ENCODE assay signal across 15 cellular contexts in the genomic region with DNA sequence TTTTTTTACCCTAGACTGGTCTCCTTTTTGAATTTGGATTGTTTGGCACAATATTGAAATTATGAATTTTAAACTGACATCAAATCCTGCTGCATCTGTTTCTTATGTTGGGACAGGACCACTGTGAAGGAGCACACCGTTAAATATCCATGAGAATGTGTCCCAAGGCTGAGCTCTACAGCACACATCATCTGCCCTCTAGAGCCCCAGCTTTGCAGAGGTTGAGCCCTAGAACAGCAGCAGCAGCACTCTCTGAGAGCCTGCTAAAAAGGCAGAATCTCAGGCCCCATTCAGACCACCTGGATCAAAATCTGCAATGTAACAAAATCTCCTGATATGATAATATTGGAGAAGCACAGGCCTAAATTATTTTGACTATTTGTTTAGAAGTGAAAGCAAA.
DNase-seq lines count a peak whose midpoint lies in the region; ATAC-seq and TF ChIP-seq lines count a peak whose summit lies in the region.
"Had no signal": no experiment of that assay in that cellular context is flagged by ENCODE, and none has a peak within 500 bp of the region (broad histone marks: within the 10 kb centered on the region; RNA-seq: fewer than 3 reads in every experiment).

No MANE protein-coding gene starts in this region.

- peak overlapping the region; percentile 66 for H4K91ac ChIP-seq in IMR-90 (ENCODE audit: insufficient read depth, low read depth, low read length)

- CTCF ChIA-PET in IMR-90 (lab: Yijun Ruan, JAX) (no interaction called here), PC-9 (lab: Charles Lee) (no interaction called here)

- H3K56ac ChIP-seq in IMR-90 (ENCODE audit: extremely low read depth, insufficient read depth, low read length) (no peak overlapping the region), mesendoderm (ENCODE audit: low read length) (no peak overlapping the region)

- H3K4me1 ChIP-seq in IMR-90 (ENCODE audit: control insufficient read depth, insufficient read depth, low read length) (peaks cover 8% of the 10 kb centered on the region), PC-9 (replicated peaks; ENCODE audit: insufficient read depth) (no peaks in the 10 kb centered on the region), ascending aorta (peaks cover 0 to 14% of the 10 kb centered on the region in 2 donors), osteoblast (ENCODE audit: insufficient read depth, low read length) (peaks cover 33% of the 10 kb centered on the region), mesendoderm (ENCODE audit: control insufficient read depth, low read depth, low read length) (no peaks in the 10 kb centered on the region)

- H2AK9ac ChIP-seq in IMR-90 (replicated peaks; ENCODE audit: low read depth, low read length, poor library complexity) = no peak overlapping the region

- BruUV-seq in IMR-90 (replicated peaks; lab: Mats Ljungman, UMichigan) (no TSS peak), PC-9 (replicated peaks; lab: Mats Ljungman, UMichigan) (no TSS peak)

- H3K9me2 ChIP-seq in PC-9 (ENCODE audit: insufficient read depth) = no peaks in the 10 kb centered on the region

- H3K23ac ChIP-seq in IMR-90 (ENCODE audit: low read depth, low read length) = no peak overlapping the region
- H3K23ac ChIP-seq in mesendoderm (ENCODE audit: low read length) = no peak overlapping the region

- no peak overlapping the region for H3K4me3 ChIP-seq in IMR-90 (ENCODE audit: insufficient read depth, low read depth, low read length)
- no peak overlapping the region for H3K4me3 ChIP-seq in PC-9
- H3K4me3 ChIP-seq in ascending aorta = no peak overlapping the region
- no peak overlapping the region for H3K4me3 ChIP-seq in osteoblast (ENCODE audit: insufficient read depth, low read length)
- H3K4me3 ChIP-seq in mesendoderm (ENCODE audit: low read length) = no peak overlapping the region

- intact Hi-C loops in IMR-90 (cut with micrococcal nuclease) = no loop called here
- intact Hi-C loops in PC-9 (cut with micrococcal nuclease; ENCODE audit: unreplicated experiment) = no loop called here
- intact Hi-C loops in ascending aorta (cut with DNase I) = no loop called here

- peak overlapping the region; percentile 44; the same call in 1 of the 2 replicates for H2BK120ac ChIP-seq in IMR-90 (ENCODE audit: low read depth, low read length)
- H2BK120ac ChIP-seq in mesendoderm (ENCODE audit: low read depth, low read length) = no peak overlapping the region

- no peak for TF ChIP-seq CTCF in IMR-90 (conservative IDR thresholded peaks at IDR 0.05; ENCODE audit: low read depth, low read length)
- no peak for TF ChIP-seq CTCF in PC-9 (conservative IDR thresholded peaks at IDR 0.05)
- no peak for TF ChIP-seq CTCF in ascending aorta (IDR thresholded peaks at IDR 0.05)
- TF ChIP-seq CTCF in osteoblast (IDR thresholded peaks at IDR 0.05; ENCODE audit: extremely low read depth, low read depth, low read length) = no peak

- H2AFZ ChIP-seq in IMR-90 (replicated peaks; ENCODE audit: low read length, poor library complexity) (no peak overlapping the region), PC-9 (peak overlapping the region; percentile 40), osteoblast (ENCODE audit: low read length) (no peak overlapping the region)

- 50% methylated on average over 1 of the region's 1 CpG; no CpG with 5 or more reads in 1 of the 2 experiments for WGBS in IMR-90 (ENCODE audit: extremely low coverage in 2 of 2, insufficient read length in 1 of 2), 2 experiments
- WGBS in mesendoderm (ENCODE audit: extremely low coverage, insufficient coverage, low lambda C conversion rate) = no CpG with 5 or more reads among the region's 1 CpG

- H4K5ac ChIP-seq in IMR-90 (ENCODE audit: low read depth, low read length) (peak overlapping the region; percentile 33), mesendoderm (ENCODE audit: low read length) (no peak overlapping the region)

- H4K8ac ChIP-seq in IMR-90 (ENCODE audit: low read depth in 2 of 2, low read length in 2 of 2) (peak overlapping the region in 1 of 2 experiments; percentile 45; a peak in 1 of 4 replicates), mesendoderm (ENCODE audit: low read depth, low read length) (no peak overlapping the region)

- H2BK5ac ChIP-seq in IMR-90 (ENCODE audit: low read depth, low read length, poor library complexity, severe bottlenecking) (peak overlapping the region; percentile 47), mesendoderm (ENCODE audit: low read length) (no peak overlapping the region)

- POLR2A ChIA-PET in IMR-90 (lab: Charles Lee; ENCODE audit: unreplicated experiment) = no interaction called here
- POLR2A ChIA-PET in PC-9 (lab: Charles Lee; ENCODE audit: unreplicated experiment) = no interaction called here

- H3K9me1 ChIP-seq in IMR-90 (ENCODE audit: insufficient read depth, low read length) = peaks cover 5% of the 10 kb centered on the region; the same call in 1 of the 2 replicates

- TF ChIP-seq RAD21 in IMR-90 (IDR thresholded peaks at IDR 0.05; ENCODE audit: low read length) = no peak

- no peaks in the 10 kb centered on the region for H3K9me3 ChIP-seq in IMR-90 (ENCODE audit: control insufficient read depth, insufficient read depth, low read length)
- no peaks in the 10 kb centered on the region for H3K9me3 ChIP-seq in PC-9 (ENCODE audit: insufficient read depth, low read depth)
- no peaks in the 10 kb centered on the region for H3K9me3 ChIP-seq in ascending aorta
- no peaks in the 10 kb centered on the region for H3K9me3 ChIP-seq in osteoblast (ENCODE audit: low read depth, low read length)

- H3K4ac ChIP-seq in IMR-90 (ENCODE audit: low read depth, low read length) (0 out of 2 replicates have a peak overlapping the region, but pooled peaks have one; percentile 35), mesendoderm (ENCODE audit: low read depth, low read length) (no peak overlapping the region)

- H3K27me3 ChIP-seq in IMR-90 (ENCODE audit: control insufficient read depth, insufficient read depth, low read length) (no peaks in the 10 kb centered on the region), PC-9 (ENCODE audit: insufficient read depth, low read depth) (no peaks in the 10 kb centered on the region), ascending aorta (no peaks in the 10 kb centered on the region), osteoblast (ENCODE audit: insufficient read depth, low read length) (no peaks in the 10 kb centered on the region), mesendoderm (ENCODE audit: insufficient read depth, low read length, poor library complexity) (no peaks in the 10 kb centered on the region)

- H3K18ac ChIP-seq in IMR-90 (ENCODE audit: low read depth, low read length) = peak overlapping the region; percentile 22
- H3K18ac ChIP-seq in mesendoderm (ENCODE audit: low read length) = no peak overlapping the region

- H3F3A ChIP-seq in PC-9 (ENCODE audit: insufficient read depth, low read depth) = no peaks in the 10 kb centered on the region

- H2BK15ac ChIP-seq in IMR-90 (ENCODE audit: low read depth, low read length) (peak overlapping the region; percentile 82; the same call in 1 of the 3 replicates), mesendoderm (replicated peaks; ENCODE audit: low read depth) (no peak overlapping the region)

- no peaks in the 10 kb centered on the region for H4K20me1 ChIP-seq in IMR-90 (ENCODE audit: insufficient read depth, low read length)
- H4K20me1 ChIP-seq in PC-9 (ENCODE audit: insufficient read depth) = no peaks in the 10 kb centered on the region
- no peaks in the 10 kb centered on the region for H4K20me1 ChIP-seq in osteoblast (ENCODE audit: insufficient read depth, low read length)

- H3K14ac ChIP-seq in IMR-90 (replicated peaks; ENCODE audit: low read depth, low read length) = peak overlapping the region; percentile 27; the same call in 1 of the 2 replicates

- TF ChIP-seq POLR2A in IMR-90 (IDR thresholded peaks at IDR 0.05; ENCODE audit: low read depth, low read length) = no peak

- H3K79me2 ChIP-seq in PC-9 (ENCODE audit: low read depth) (no peaks in the 10 kb centered on the region), osteoblast (ENCODE audit: insufficient read depth, low read length) (no peaks in the 10 kb centered on the region), mesendoderm (ENCODE audit: control insufficient read depth, insufficient read depth, low read length) (no peaks in the 10 kb centered on the region)

- H3K79me1 ChIP-seq in IMR-90 (ENCODE audit: low read depth in 1 of 2, low read length in 2 of 2) (no peaks in the 10 kb centered on the region), mesendoderm (ENCODE audit: low read length) (no peaks in the 10 kb centered on the region)

- H3K27ac ChIP-seq in IMR-90 (ENCODE audit: insufficient read depth, low read length) = peak overlapping the region; percentile 57; the same call in 1 of the 2 replicates
- no peak overlapping the region for H3K27ac ChIP-seq in PC-9
- peak overlapping the region; percentile 36 to 58 for H3K27ac ChIP-seq in ascending aorta
- H3K27ac ChIP-seq in osteoblast (ENCODE audit: low read depth, low read length) = peak overlapping the region; percentile 47
- H3K27ac ChIP-seq in mesendoderm (ENCODE audit: low read depth, low read length) = no peak overlapping the region
- H3K27ac ChIP-seq: HL-60 had no signal

- H3K9ac ChIP-seq in IMR-90 (ENCODE audit: low read depth, low read length) (peak overlapping the region; percentile 31; the same call in 1 of the 2 replicates), mesendoderm (ENCODE audit: low read length) (no peak overlapping the region)

- no peak overlapping the region; the same call in 1 of the 2 replicates for H2AK5ac ChIP-seq in IMR-90 (ENCODE audit: low read depth, low read length)
- no peak overlapping the region for H2AK5ac ChIP-seq in mesendoderm (ENCODE audit: low read length)

- dilution Hi-C loops in IMR-90 (cut with HindIII; ENCODE audit: low sequenced_read_pairs, unreplicated experiment) = no loop called here

- H3K36me3 ChIP-seq in IMR-90 (ENCODE audit: control insufficient read depth, insufficient read depth, low read length) (no peaks in the 10 kb centered on the region), PC-9 (ENCODE audit: low read depth) (no peaks in the 10 kb centered on the region), ascending aorta (no peaks in the 10 kb centered on the region), osteoblast (ENCODE audit: insufficient read depth, low read length) (no peaks in the 10 kb centered on the region), mesendoderm (ENCODE audit: control insufficient read depth, insufficient read depth, low read length) (no peaks in the 10 kb centered on the region)

- H3K4me2 ChIP-seq in IMR-90 (ENCODE audit: low read depth, low read length) (no peak overlapping the region), PC-9 (no peak overlapping the region), osteoblast (ENCODE audit: insufficient read depth, low read length) (no peak overlapping the region), mesendoderm (ENCODE audit: low read length) (no peak overlapping the region)

- in situ Hi-C loops in IMR-90 (cut with MboI; ENCODE audit: low sequenced_read_pairs) = no loop called here

- ATAC-seq in IMR-90 (ENCODE audit: low read depth) = no peak
- ATAC-seq: HCT116 had no signal

- DNase-seq in IMR-90 = no peak
- no peak for DNase-seq in PC-9
- no peak for DNase-seq in ascending aorta (ENCODE audit: low spot score in 2 of 2)
- no peak for DNase-seq in osteoblast (ENCODE audit: insufficient read length, low spot score, missing footprints)
- no peak for DNase-seq in NK-92 treated with Interleukin-12 subunit alpha and Interleukin-12 subunit beta, amount 100 ng/mL, for 24 hours (lab: John Stamatoyannopoulos, UW)
- DNase-seq in mesendoderm = no peak
- no peak for DNase-seq in DMS114 treated with DMSO at 0.1 percent for 48 hours (lab: John Stamatoyannopoulos, UW; ENCODE audit: unreplicated experiment)
- DNase-seq in NCI-H1436 treated with DMSO at 0.1 percent for 48 hours (lab: John Stamatoyannopoulos, UW) = no peak
- DNase-seq: C1 segment of cervical spinal cord; CD4-positive, alpha-beta memory T cell; DMS153; DMS79 treated with DMSO at 0.1 percent for 48 hours; EL had no signal

- H2BK20ac ChIP-seq in IMR-90 (ENCODE audit: low read depth, low read length) = 0 out of 2 replicates have a peak overlapping the region, but pooled peaks have one; percentile 43

Comparison
In these comparisons a context has a peak if more than half of its experiments do, and no peak if none do; other contexts are left out.
1. H3K27ac ChIP-seq: peak in IMR-90 (single experiment), ascending aorta (2 of 2) and osteoblast (single experiment); none in PC-9 (single experiment) and mesendoderm (single experiment).